In the genomic region with DNA sequence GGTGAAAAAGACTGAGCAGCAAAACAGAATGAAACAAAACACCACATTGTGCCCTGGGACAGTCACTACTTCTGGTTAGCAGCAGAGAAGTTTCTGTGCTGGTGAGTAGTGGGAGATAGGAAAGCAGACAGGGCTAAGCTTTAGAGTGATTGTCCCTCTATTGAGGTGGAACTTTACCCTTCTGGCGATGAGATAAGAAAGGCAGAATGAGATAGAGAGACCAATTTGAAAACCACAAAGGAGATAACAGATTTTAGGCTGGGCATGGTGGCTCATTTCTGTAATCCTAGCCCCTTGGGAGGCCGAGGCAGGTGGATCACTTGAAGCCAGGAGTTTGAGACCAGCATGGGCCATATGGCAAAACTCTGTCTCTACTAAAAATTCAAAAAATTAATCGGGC, we compare ENCODE assay signal across 24 cellular contexts.
"Had no signal": no experiment of that assay in that cellular context is flagged by ENCODE, and none has a peak within 500 bp of the region (broad histone marks: within the 10 kb centered on the region; RNA-seq: fewer than 3 reads in every experiment).

No MANE protein-coding gene starts in this region.

- H3K4me1 Mint-ChIP-seq: activated naive CD4-positive, alpha-beta T cell treated with anti-CD3 and anti-CD28 coated beads, Interleukin-2, amount 50 U/mL, for 24 hours; central memory CD8-positive, alpha-beta T cell; stimulated activated effector memory CD8-positive, alpha-beta T cell treated with anti-CD3 and anti-CD28 coated beads, Interleukin-12 subunit alpha, Interleukin-12 subunit beta, amount 100 ng/mL, for 72 hours had no signal

- H3K27ac ChIP-seq: ascending aorta, colonic mucosa, foreskin keratinocyte, lower lobe of right lung, parathyroid adenoma, testis, upper lobe of left lung, WERI-Rb-1 had no signal

- H3K4me3 ChIP-seq: ascending aorta, colonic mucosa, lower lobe of right lung, smooth muscle cell, testis, upper lobe of left lung had no signal

- H3K4me1 ChIP-seq: ascending aorta, colonic mucosa, foreskin keratinocyte, parathyroid adenoma, testis had no signal

- H3K79me2 ChIP-seq: parathyroid adenoma had no signal

- H3K36me3 Mint-ChIP-seq: natural killer cell treated with Interleukin-12 subunit alpha and Interleukin-12 subunit beta and Interleukin-15 and Interleukin-18, amount 100 ng/mL, for 72 hours; stimulated activated effector memory CD8-positive, alpha-beta T cell treated with anti-CD3 and anti-CD28 coated beads, Interleukin-12 subunit alpha, Interleukin-12 subunit beta, amount 100 ng/mL, for 72 hours had no signal

- DNase-seq: activated CD4-positive, alpha-beta T cell treated with anti-CD3 and anti-CD28 coated beads for 1 hour; activated CD8-positive, alpha-beta memory T cell treated with anti-CD3 and anti-CD28 coated beads for 24 hours; activated CD8-positive, alpha-beta memory T cell treated with anti-CD3 and anti-CD28 coated beads, Interleukin-2, amount 50 U/mL, for 48 hours; activated effector memory CD4-positive, alpha-beta T cell treated with anti-CD3 and anti-CD28 coated beads, Interleukin-2, amount 50 U/mL, for 16 hours; activated T-cell treated with anti-CD3 and anti-CD28 coated beads, Interleukin-2, amount 50 U/mL, for 48 hours; colonic mucosa; foreskin keratinocyte; glutamatergic neuron; hippocampal formation; islet precursor cell; left colon; lower lobe of right lung; stimulated activated CD4-positive, alpha-beta T cell treated with anti-CD3 and anti-CD28 coated beads, Interleukin-4, amount 100 ng/mL, for 24 hours; testis; upper lobe of left lung; WERI-Rb-1 had no signal

- H3K4me2 ChIP-seq: smooth muscle cell had no signal

- H3K9ac ChIP-seq: parathyroid adenoma had no signal

- H3K27ac Mint-ChIP-seq: activated naive CD4-positive, alpha-beta T cell treated with anti-CD3 and anti-CD28 coated beads, Interleukin-2, amount 50 U/mL, for 24 hours; natural killer cell treated with Interleukin-12 subunit alpha and Interleukin-12 subunit beta and Interleukin-15 and Interleukin-18, amount 100 ng/mL, for 72 hours; stimulated activated effector memory CD8-positive, alpha-beta T cell treated with anti-CD3 and anti-CD28 coated beads, Interleukin-12 subunit alpha, Interleukin-12 subunit beta, amount 100 ng/mL, for 72 hours had no signal

- H3K4me3 Mint-ChIP-seq: activated naive CD4-positive, alpha-beta T cell treated with anti-CD3 and anti-CD28 coated beads, Interleukin-2, amount 50 U/mL, for 24 hours; central memory CD8-positive, alpha-beta T cell; natural killer cell treated with Interleukin-12 subunit alpha and Interleukin-12 subunit beta and Interleukin-15 and Interleukin-18, amount 100 ng/mL, for 72 hours; stimulated activated effector memory CD8-positive, alpha-beta T cell treated with anti-CD3 and anti-CD28 coated beads, Interleukin-12 subunit alpha, Interleukin-12 subunit beta, amount 100 ng/mL, for 72 hours had no signal

- H3K36me3 ChIP-seq: ascending aorta, colonic mucosa, lower lobe of right lung, upper lobe of left lung, WERI-Rb-1 had no signal

- ATAC-seq: foreskin keratinocyte; left colon; natural killer cell treated with Interleukin-12 subunit alpha and Interleukin-12 subunit beta and Interleukin-15 and Interleukin-18, amount 100 ng/mL, for 72 hours; sciatic nerve; stimulated activated effector memory CD8-positive, alpha-beta T cell treated with anti-CD3 and anti-CD28 coated beads, Interleukin-12 subunit alpha, Interleukin-12 subunit beta, amount 100 ng/mL, for 72 hours had no signal

- H3K27me3 ChIP-seq: ascending aorta, colonic mucosa, foreskin keratinocyte, testis, upper lobe of left lung had no signal

- H2AFZ ChIP-seq: parathyroid adenoma had no signal

- H3K9me3 ChIP-seq: ascending aorta, colonic mucosa, lower lobe of right lung, testis, upper lobe of left lung had no signal

- H3K27me3 Mint-ChIP-seq: activated naive CD4-positive, alpha-beta T cell treated with anti-CD3 and anti-CD28 coated beads, Interleukin-2, amount 50 U/mL, for 24 hours; central memory CD8-positive, alpha-beta T cell had no signal
